ENCODE assay signal across 12 cellular contexts in the genomic region with DNA sequence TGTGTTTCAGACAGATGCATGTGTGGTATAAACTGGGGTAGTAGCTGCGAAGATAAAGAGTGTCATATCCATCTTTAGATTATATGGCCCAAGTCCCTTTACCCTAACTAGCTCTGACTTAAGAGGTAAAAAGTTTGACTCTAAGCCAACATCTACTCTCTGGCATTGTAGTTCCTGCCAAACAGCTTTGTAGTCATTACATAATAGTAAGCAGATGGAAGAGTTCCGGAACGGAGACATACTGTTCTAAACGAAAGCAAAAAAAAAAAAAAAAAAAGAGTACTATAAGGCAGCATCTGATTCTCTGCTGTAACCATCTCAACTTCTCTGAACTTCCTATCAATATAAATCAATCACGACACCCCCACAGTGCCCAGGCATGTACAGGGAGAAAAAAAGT. TPM values are rescaled to one million over a fixed set of nuclear protein-coding genes. Genes with fewer than 3 reads are reported as not detected.
DNase-seq lines count a peak whose midpoint lies in the region; ATAC-seq, FAIRE-seq and TF ChIP-seq lines count a peak whose summit lies in the region.
"Had no signal": no experiment of that assay in that cellular context is flagged by ENCODE, and none has a peak within 500 bp of the region (broad histone marks: within the 10 kb centered on the region; RNA-seq: fewer than 3 reads in every experiment).

No MANE protein-coding gene starts in this region.

- no peak for TF ChIP-seq EP300 in suprapubic skin (IDR thresholded peaks at IDR 0.05)

- no peak for TF ChIP-seq POLR2A in suprapubic skin (IDR thresholded peaks at IDR 0.05)

- no peaks in the 10 kb centered on the region for H3K9me3 ChIP-seq in right atrium auricular region
- H3K9me3 ChIP-seq in suprapubic skin = no peaks in the 10 kb centered on the region
- H3K9me3 ChIP-seq: tibial artery had no signal

- FAIRE-seq in islet of Langerhans (lab: Jason Lieb, UNC) = peak; percentile 70

- peaks cover 10% of the 10 kb centered on the region for H3K36me3 ChIP-seq in right atrium auricular region
- H3K36me3 ChIP-seq in suprapubic skin = peaks cover 27% of the 10 kb centered on the region

- no peak overlapping the region for H3K27ac ChIP-seq in right atrium auricular region
- H3K27ac ChIP-seq in suprapubic skin = peak overlapping the region; percentile 6
- H3K27ac ChIP-seq: tibial artery had no signal

- H3K27me3 ChIP-seq in right atrium auricular region = no peaks in the 10 kb centered on the region
- no peaks in the 10 kb centered on the region for H3K27me3 ChIP-seq in suprapubic skin
- H3K27me3 ChIP-seq: tibial artery had no signal

- TF ChIP-seq CTCF in right atrium auricular region (IDR thresholded peaks at IDR 0.05) (no peak), suprapubic skin (IDR thresholded peaks at IDR 0.05) (no peak)

- DNase-seq in Right ventricle myocardium superior (no peak), right atrium auricular region (ENCODE audit: low spot score) (no peak), cerebellar cortex (ENCODE audit: low spot score) (peak; percentile 95), suprapubic skin (ENCODE audit: low spot score in 2 of 2) (no peak), HUDEP-2 (lab: John Stamatoyannopoulos, UW; ENCODE audit: unreplicated experiment in 76 of 76) (no peak), epidermal melanocyte (ENCODE audit: insufficient read length, low spot score) (no peak)
- DNase-seq in activated CD4-positive, alpha-beta T cell treated with anti-CD3 and anti-CD28 coated beads for 48 hours = no peak
- DNase-seq: DMS79, MM.1S, NCI-H345, tibial artery had no signal

- WGBS in suprapubic skin = 33% methylated on average over 5 of the region's 5 CpGs

- H3K4me3 ChIP-seq in right atrium auricular region (no peak overlapping the region), suprapubic skin (no peak overlapping the region)
- H3K4me3 ChIP-seq: tibial artery had no signal

- peak; percentile 92 for ATAC-seq in Right ventricle myocardium superior (ENCODE audit: poor library complexity)

- H3K4me1 ChIP-seq in right atrium auricular region (no peaks in the 10 kb centered on the region), suprapubic skin (peaks cover 8% of the 10 kb centered on the region)
- H3K4me1 ChIP-seq: tibial artery had no signal

- intact Hi-C loops in Right ventricle myocardium superior (cut with DNase I) = no loop called here

RNA-seq across cellular contexts. Expression of gene CEMIP2, which starts 48.7 kb away (rescaled TPM):
- 7.9 TPM for total RNA-seq in Right ventricle myocardium superior
- 10 to 100 TPM; 15.6 to 87.7 TPM for total RNA-seq in right atrium auricular region
- 10 to 100 TPM; 48.9 to 76.2 (median 66.1) TPM for total RNA-seq in suprapubic skin
